In the genomic region with DNA sequence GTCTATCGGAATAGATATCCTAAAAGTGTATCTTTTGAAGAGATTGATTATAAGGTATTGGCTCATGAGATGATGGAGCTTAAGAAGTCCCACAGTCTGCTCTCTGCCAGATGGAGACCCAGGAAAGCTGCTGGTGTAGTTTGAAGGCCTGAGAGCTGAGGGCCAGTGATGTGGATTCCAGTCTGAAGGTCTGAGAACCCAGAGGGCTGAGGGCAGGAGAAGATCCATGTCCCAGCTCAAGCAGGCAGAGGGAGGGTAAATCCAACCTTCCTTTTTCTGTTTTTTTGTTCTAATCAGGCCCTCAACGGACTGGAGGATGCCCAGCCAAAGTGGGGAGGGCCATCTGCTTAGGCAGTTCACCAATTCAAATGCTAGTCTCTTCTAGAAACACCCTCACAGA, we compare ENCODE assay signal across 10 cellular contexts. TPM values are rescaled to one million over a fixed set of nuclear protein-coding genes. Genes with fewer than 3 reads are reported as not detected.
DNase-seq lines count a peak whose midpoint lies in the region; ATAC-seq and TF ChIP-seq lines count a peak whose summit lies in the region.
"Had no signal": no experiment of that assay in that cellular context is flagged by ENCODE, and none has a peak within 500 bp of the region (broad histone marks: within the 10 kb centered on the region; RNA-seq: fewer than 3 reads in every experiment).

No MANE protein-coding gene starts in this region.

- H3K36me3 Mint-ChIP-seq in activated CD4-positive, alpha-beta T cell treated with anti-CD3 and anti-CD28 coated beads for 36 hours (ENCODE audit: low read depth): peaks cover 8% of the 10 kb centered on the region

- TF ChIP-seq CTCF in mucosa of descending colon (IDR thresholded peaks at IDR 0.05): no peak
- TF ChIP-seq CTCF in testis (IDR thresholded peaks at IDR 0.05): no peak

- peaks cover 6% of the 10 kb centered on the region for H3K9me3 Mint-ChIP-seq in activated CD4-positive, alpha-beta T cell treated with anti-CD3 and anti-CD28 coated beads for 36 hours (ENCODE audit: low read depth)

- H3K4me3 Mint-ChIP-seq in activated CD4-positive, alpha-beta T cell treated with anti-CD3 and anti-CD28 coated beads for 36 hours: no peak overlapping the region

- CTCF ChIA-PET in activated CD4-positive, alpha-beta T cell treated with anti-CD3 and anti-CD28 coated beads for 36 hours (lab: Charles Lee): interaction anchor here (0.9 to 1.7 kb wide), 2 partner anchors 10 to 115 kb away, joined by 4 to 5 read pairs; no protein-coding TSS in a partner anchor

- H3K36me3 ChIP-seq in mucosa of descending colon (ENCODE audit: low read depth) (no peaks in the 10 kb centered on the region), testis (ENCODE audit: low read depth, missing control alignments) (no peaks in the 10 kb centered on the region)
- H3K36me3 ChIP-seq: neutrophil had no signal

- H3K9me3 ChIP-seq in mucosa of descending colon (no peaks in the 10 kb centered on the region), testis (no peaks in the 10 kb centered on the region)
- H3K9me3 ChIP-seq: neutrophil had no signal

- H3K27me3 ChIP-seq in testis: no peaks in the 10 kb centered on the region
- H3K27me3 ChIP-seq: neutrophil had no signal

- peak overlapping the region; percentile 54 for H3K27ac ChIP-seq in cingulate gyrus (ENCODE audit: low read depth, low read length)
- peak overlapping the region; percentile 75 to 84 for H3K27ac ChIP-seq in testis
- H3K27ac ChIP-seq: neutrophil had no signal

- POLR2A ChIA-PET in activated CD4-positive, alpha-beta T cell treated with anti-CD3 and anti-CD28 coated beads for 36 hours (lab: Charles Lee): no interaction called here

- H3K27ac Mint-ChIP-seq in activated CD4-positive, alpha-beta T cell treated with anti-CD3 and anti-CD28 coated beads for 36 hours: no peak overlapping the region

- no peaks in the 10 kb centered on the region for H3K4me1 Mint-ChIP-seq in activated CD4-positive, alpha-beta T cell treated with anti-CD3 and anti-CD28 coated beads for 36 hours

- H3K27me3 Mint-ChIP-seq in activated CD4-positive, alpha-beta T cell treated with anti-CD3 and anti-CD28 coated beads for 36 hours: no peaks in the 10 kb centered on the region

- no peak overlapping the region for H3K4me3 ChIP-seq in mucosa of descending colon
- no peak overlapping the region for H3K4me3 ChIP-seq in testis

- peak; percentile 25 for DNase-seq in NCI-H524 treated with DMSO at 0.1 percent for 48 hours (lab: John Stamatoyannopoulos, UW)
- no peak for DNase-seq in mucosa of descending colon
- no peak for DNase-seq in testis
- no peak for DNase-seq in stimulated activated CD8-positive, alpha-beta memory T cell treated with anti-CD3 and anti-CD28 coated beads, Interleukin-4, amount 100 ng/mL, for 48 hours
- no peak for DNase-seq in activated CD4-positive, alpha-beta T cell treated with anti-CD3 and anti-CD28 coated beads for 36 hours
- no peak for DNase-seq in C1 segment of cervical spinal cord (lab: John Stamatoyannopoulos, UW)
- no peak for DNase-seq in NCI-H345 (lab: John Stamatoyannopoulos, UW)
- DNase-seq: NCI-H2081 had no signal

- intact Hi-C loops in mucosa of descending colon (cut with DNase I, micrococcal nuclease): no loop called here
- intact Hi-C loops in testis (cut with DNase I; ENCODE audit: low total_unique reads): no loop called here
- intact Hi-C loops in activated CD4-positive, alpha-beta T cell treated with anti-CD3 and anti-CD28 coated beads for 36 hours (cut with DNase I, micrococcal nuclease): no loop called here

- peaks cover 27% of the 10 kb centered on the region for H3K4me1 ChIP-seq in mucosa of descending colon (ENCODE audit: low read depth)
- peaks cover 33% of the 10 kb centered on the region for H3K4me1 ChIP-seq in testis

- WGBS in testis, 2 donors: 40 to 49% methylated on average over 2 of the region's 2 CpGs

- peak; percentile 18 for ATAC-seq in mucosa of descending colon
- no peak for ATAC-seq in activated CD4-positive, alpha-beta T cell treated with anti-CD3 and anti-CD28 coated beads for 36 hours

- no peak for TF ChIP-seq POLR2A in testis (IDR thresholded peaks at IDR 0.05)

RNA-seq across cellular contexts. Expression of a gene that starts 11.0 kb away (rescaled TPM):
- total RNA-seq in mucosa of descending colon: 100 to 1,000 TPM in 1 of 3 donors, 10 to 100 TPM in 2; 86.6 to 147 (median 91.4) TPM
- 10 to 100 TPM; 57.2 to 65.9 TPM for total RNA-seq in testis
- 51.0 TPM for polyA plus RNA-seq in testis (ENCODE audit: insufficient read depth, low read depth, low replicate concordance)
- total RNA-seq in activated CD4-positive, alpha-beta T cell treated with anti-CD3 and anti-CD28 coated beads for 36 hours: 10 to 100 TPM; 31.8 to 32.3 TPM
